ENCODE assay signal across 1 cellular context in genomic region chr17:5464717-5465507, GRCh38.
TF ChIP-seq lines count a peak whose summit lies in the region.

No MANE protein-coding gene starts in this region.

TF ChIP-seq in HepG2, 621 proteins besides CTCF, POLR2A, EP300 and RAD21 (continued from another document and continues in another):
- TF ChIP-seq MAZ (IDR thresholded peaks at IDR 0.05; ENCODE audit: borderline replicate concordance, low read depth, low read length) = no peak
- 0 out of 2 replicates have a peak, but pooled peaks have one; percentile 12 for TF ChIP-seq MAZ (CRISPR knock-in tag; IDR thresholded peaks at IDR 0.05; ENCODE audit: low read depth)
- TF ChIP-seq HMGA1 (CRISPR knock-in tag; conservative IDR thresholded peaks at IDR 0.05) = no peak
- TF ChIP-seq SMC3 (IDR thresholded peaks at IDR 0.05; ENCODE audit: low read length) = no peak
- TF ChIP-seq MED13 (CRISPR knock-in tag; IDR thresholded peaks at IDR 0.05) = 0 out of 2 replicates have a peak, but pooled peaks have one; percentile 47
- peak; percentile 66; the same call in 1 of the 2 replicates for TF ChIP-seq TCF7 (IDR thresholded peaks at IDR 0.05; ENCODE audit: low read depth)
- no peak for TF ChIP-seq CHD2 (IDR thresholded peaks at IDR 0.05; ENCODE audit: low read depth, low read length)
- no peak for TF ChIP-seq ZNF879 (CRISPR knock-in tag; IDR thresholded peaks at IDR 0.05)
- TF ChIP-seq ELF4 (CRISPR knock-in tag; IDR thresholded peaks at IDR 0.05; ENCODE audit: borderline replicate concordance) = no peak
- TF ChIP-seq ZNF350 (CRISPR knock-in tag; IDR thresholded peaks at IDR 0.05; ENCODE audit: borderline replicate concordance, low read depth) = no peak
- TF ChIP-seq ZFP41 (CRISPR knock-in tag; IDR thresholded peaks at IDR 0.05; ENCODE audit: borderline replicate concordance) = no peak
- no peak for TF ChIP-seq ZNF180 (CRISPR knock-in tag; IDR thresholded peaks at IDR 0.05; ENCODE audit: borderline replicate concordance, low read depth)
- peak; percentile 51; the same call in 1 of the 2 replicates for TF ChIP-seq YEATS2 (CRISPR knock-in tag; IDR thresholded peaks at IDR 0.05; ENCODE audit: borderline replicate concordance)
- TF ChIP-seq MIXL1 (CRISPR knock-in tag; IDR thresholded peaks at IDR 0.05) = no peak; the same call in 1 of the 2 replicates
- TF ChIP-seq SALL2 (CRISPR knock-in tag; IDR thresholded peaks at IDR 0.05) = 0 out of 2 replicates have a peak, but pooled peaks have one; percentile 26
- TF ChIP-seq ZNF337 (CRISPR knock-in tag; IDR thresholded peaks at IDR 0.05; ENCODE audit: borderline replicate concordance, low read depth) = no peak
- TF ChIP-seq ZBTB25 (CRISPR knock-in tag; IDR thresholded peaks at IDR 0.05) = peak; percentile 43; the same call in 1 of the 2 replicates
- TF ChIP-seq KMT2B (CRISPR knock-in tag; IDR thresholded peaks at IDR 0.05) = no peak
- no peak for TF ChIP-seq ZKSCAN1 (IDR thresholded peaks at IDR 0.05; ENCODE audit: low read length)
- TF ChIP-seq ZNF720 (CRISPR knock-in tag; IDR thresholded peaks at IDR 0.05) = no peak
- TF ChIP-seq ZNF572 (CRISPR knock-in tag; IDR thresholded peaks at IDR 0.05) = no peak
- no peak for TF ChIP-seq ZNF142 (CRISPR knock-in tag; IDR thresholded peaks at IDR 0.05)
- no peak for TF ChIP-seq DNMT3B (CRISPR knock-in tag; conservative IDR thresholded peaks at IDR 0.05)
- TF ChIP-seq NFKB2 (CRISPR knock-in tag; IDR thresholded peaks at IDR 0.05; ENCODE audit: borderline replicate concordance) = no peak
- TF ChIP-seq GFI1 (CRISPR knock-in tag; IDR thresholded peaks at IDR 0.05; ENCODE audit: borderline replicate concordance) = 0 out of 2 replicates have a peak, but pooled peaks have one; percentile 64
- no peak for TF ChIP-seq ZNF33B (CRISPR knock-in tag; IDR thresholded peaks at IDR 0.05)
- no peak for TF ChIP-seq ZNF263 (CRISPR knock-in tag; IDR thresholded peaks at IDR 0.05)
- no peak for TF ChIP-seq MAFF (IDR thresholded peaks at IDR 0.05; ENCODE audit: low read depth, low read length)
- no peak for TF ChIP-seq HOXA5 (CRISPR knock-in tag; IDR thresholded peaks at IDR 0.05)
- TF ChIP-seq PRDM15 (CRISPR knock-in tag; IDR thresholded peaks at IDR 0.05) = no peak
- no peak for TF ChIP-seq RELA (CRISPR knock-in tag; IDR thresholded peaks at IDR 0.05)
- TF ChIP-seq ZNF800 (CRISPR knock-in tag; IDR thresholded peaks at IDR 0.05) = no peak
- no peak for TF ChIP-seq PLSCR1 (CRISPR knock-in tag; IDR thresholded peaks at IDR 0.05; ENCODE audit: borderline replicate concordance)
- TF ChIP-seq HNRNPK (IDR thresholded peaks at IDR 0.05; ENCODE audit: low read depth, low read length, poor library complexity, severe bottlenecking) = no peak
- no peak for TF ChIP-seq ZNF121 (CRISPR knock-in tag; IDR thresholded peaks at IDR 0.05)
- TF ChIP-seq ZNF614 (CRISPR knock-in tag; IDR thresholded peaks at IDR 0.05; ENCODE audit: borderline replicate concordance) = no peak
- TF ChIP-seq ZNF782 (CRISPR knock-in tag; IDR thresholded peaks at IDR 0.05; ENCODE audit: borderline replicate concordance) = no peak
- no peak for TF ChIP-seq THAP11 (CRISPR knock-in tag; IDR thresholded peaks at IDR 0.05)
- TF ChIP-seq HNRNPL (IDR thresholded peaks at IDR 0.05; ENCODE audit: low read depth, low read length) = 0 out of 2 replicates have a peak, but pooled peaks have one; percentile 47
- no peak for TF ChIP-seq ZNF414 (CRISPR knock-in tag; IDR thresholded peaks at IDR 0.05)
- TF ChIP-seq ZXDC (CRISPR knock-in tag; IDR thresholded peaks at IDR 0.05) = no peak
- TF ChIP-seq ZNF44 (CRISPR knock-in tag; IDR thresholded peaks at IDR 0.05) = no peak
- no peak for TF ChIP-seq ZNF574 (CRISPR knock-in tag; IDR thresholded peaks at IDR 0.05)
- no peak for TF ChIP-seq NCOR1 (IDR thresholded peaks at IDR 0.05; ENCODE audit: borderline replicate concordance, low read length)
- TF ChIP-seq PHF8 (CRISPR knock-in tag; IDR thresholded peaks at IDR 0.05) = peak; percentile 19; the same call in 1 of the 2 replicates
